32 cellular contexts compared by ENCODE assay signal in the genomic region with DNA sequence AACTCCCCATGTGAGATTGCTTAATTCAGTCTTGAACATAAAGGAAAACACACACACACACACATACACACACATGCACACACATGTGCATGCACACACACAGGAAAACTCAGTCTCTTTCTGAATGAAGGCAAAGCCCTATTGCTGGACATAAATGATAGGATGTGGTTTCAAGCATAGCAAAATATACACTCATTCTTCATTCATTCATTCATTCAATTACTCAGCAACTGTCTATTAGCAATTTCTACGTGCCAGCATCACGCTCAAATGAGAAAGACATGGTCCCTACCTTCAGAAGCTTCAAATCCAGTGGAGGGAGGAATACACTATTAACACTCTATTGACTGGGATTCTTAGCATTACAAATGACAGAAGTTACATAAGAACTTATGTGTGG. TPM values are rescaled to one million over a fixed set of nuclear protein-coding genes. Genes with fewer than 3 reads are reported as not detected.
DNase-seq lines count a peak whose midpoint lies in the region; ATAC-seq, FAIRE-seq and TF ChIP-seq lines count a peak whose summit lies in the region.
"Had no signal": no experiment of that assay in that cellular context is flagged by ENCODE, and none has a peak within 500 bp of the region (broad histone marks: within the 10 kb centered on the region; RNA-seq: fewer than 3 reads in every experiment).

No MANE protein-coding gene starts in this region.

- peak; percentile 77 for FAIRE-seq in GM12892 (lab: Jason Lieb, UNC)
- peak; percentile 77 for FAIRE-seq in urothelium cell line (lab: Jason Lieb, UNC)
- FAIRE-seq: frontal cortex, keratinocyte had no signal

- TF ChIP-seq CTCF in astrocyte of the spinal cord (IDR thresholded peaks at IDR 0.05; ENCODE audit: low read depth, low read length) = no peak

- H3K9me3 Mint-ChIP-seq in activated naive CD8-positive, alpha-beta T cell treated with anti-CD3 and anti-CD28 coated beads for 36 hours = no peaks in the 10 kb centered on the region
- H3K9me3 Mint-ChIP-seq: activated CD4-positive, alpha-beta T cell treated with anti-CD3 and anti-CD28 coated beads, Interleukin-2, amount 10 ng/mL, durations not matched to agents 7 days and 5 days; endodermal cell; H9; stimulated activated naive CD8-positive, alpha-beta T cell treated with anti-CD3 and anti-CD28 coated beads, Interleukin-15, amount 100 ng/mL, for 72 hours; WTC11 had no signal

- no peak overlapping the region for H3K4me3 Mint-ChIP-seq in activated naive CD8-positive, alpha-beta T cell treated with anti-CD3 and anti-CD28 coated beads for 36 hours
- H3K4me3 Mint-ChIP-seq: activated CD4-positive, alpha-beta T cell treated with anti-CD3 and anti-CD28 coated beads, Interleukin-2, amount 10 ng/mL, durations not matched to agents 7 days and 5 days; central memory CD8-positive, alpha-beta T cell; endodermal cell; H9; stimulated activated naive CD8-positive, alpha-beta T cell treated with anti-CD3 and anti-CD28 coated beads, Interleukin-15, amount 100 ng/mL, for 72 hours; WTC11 had no signal

- no peak overlapping the region for H3K4me3 ChIP-seq in astrocyte of the spinal cord (ENCODE audit: low read depth, low read length)
- H3K4me3 ChIP-seq: heart right ventricle, Peyer's patch, right lobe of liver, spleen, uterus had no signal

- H3K27me3 Mint-ChIP-seq in activated naive CD8-positive, alpha-beta T cell treated with anti-CD3 and anti-CD28 coated beads for 36 hours = peaks cover 9% of the 10 kb centered on the region
- H3K27me3 Mint-ChIP-seq: central memory CD8-positive, alpha-beta T cell; naive B cell; stimulated activated naive CD8-positive, alpha-beta T cell treated with anti-CD3 and anti-CD28 coated beads, Interleukin-15, amount 100 ng/mL, for 72 hours had no signal

- H3K36me3 Mint-ChIP-seq in activated naive CD8-positive, alpha-beta T cell treated with anti-CD3 and anti-CD28 coated beads for 36 hours = no peaks in the 10 kb centered on the region
- H3K36me3 Mint-ChIP-seq: naive B cell, WTC11 had no signal

- no peak for TF ChIP-seq POLR2A in GM12892 (IDR thresholded peaks at IDR 0.05; ENCODE audit: low read depth, low read length)

- no peak overlapping the region for H3K27ac Mint-ChIP-seq in activated naive CD8-positive, alpha-beta T cell treated with anti-CD3 and anti-CD28 coated beads for 36 hours
- H3K27ac Mint-ChIP-seq: activated CD4-positive, alpha-beta T cell treated with anti-CD3 and anti-CD28 coated beads, Interleukin-2, amount 10 ng/mL, durations not matched to agents 7 days and 5 days; endodermal cell; H9; stimulated activated naive CD8-positive, alpha-beta T cell treated with anti-CD3 and anti-CD28 coated beads, Interleukin-15, amount 100 ng/mL, for 72 hours; WTC11 had no signal

- no peak for DNase-seq in GM12892 (ENCODE audit: insufficient read length)
- peak; percentile 16 for DNase-seq in astrocyte of the spinal cord (ENCODE audit: low read depth, low spot score)
- DNase-seq in urothelium cell line (ENCODE audit: low spot score) = no peak
- no peak for DNase-seq in activated naive CD8-positive, alpha-beta T cell treated with anti-CD3 and anti-CD28 coated beads for 36 hours
- no peak for DNase-seq in activated naive CD4-positive, alpha-beta T cell treated with Interleukin-2 at 50 U/mL for 16 hours
- DNase-seq: activated CD4-positive, alpha-beta T cell treated with anti-CD3 and anti-CD28 coated beads, Interleukin-2, amount 10 ng/mL, durations not matched to agents 7 days and 5 days; activated effector memory CD4-positive, alpha-beta T cell treated with Interleukin-2 at 50 U/mL for 16 hours; activated T-cell treated with anti-CD3 and anti-CD28 coated beads, Interleukin-2, amount 50 U/mL, for 1 hour; endodermal cell; H9; heart right ventricle; midbrain; naive B cell; NCI-H1436 treated with DMSO at 0.1 percent for 48 hours; NCI-H2107; NCI-H345; NCI-H748 treated with DMSO at 0.1 percent for 48 hours; Peyer's patch; right lobe of liver; spleen; stimulated activated CD4-positive, alpha-beta T cell treated with anti-CD3 and anti-CD28 coated beads, Interleukin-2, amount 100 ng/mL, for 24 hours; stimulated activated CD8-positive, alpha-beta memory T cell treated with anti-CD3 and anti-CD28 coated beads, Interleukin-4, amount 100 ng/mL, for 48 hours; stimulated activated naive CD8-positive, alpha-beta T cell treated with anti-CD3 and anti-CD28 coated beads, Interleukin-15, amount 100 ng/mL, for 72 hours; T1000; uterus had no signal

- peaks cover 5% of the 10 kb centered on the region for H3K4me1 Mint-ChIP-seq in activated naive CD8-positive, alpha-beta T cell treated with anti-CD3 and anti-CD28 coated beads for 36 hours
- H3K4me1 Mint-ChIP-seq: activated CD4-positive, alpha-beta T cell treated with anti-CD3 and anti-CD28 coated beads, Interleukin-2, amount 10 ng/mL, durations not matched to agents 7 days and 5 days; central memory CD8-positive, alpha-beta T cell; H9 had no signal

- ATAC-seq in HG03159 (IDR thresholded peaks at IDR 0.05; ENCODE audit: unreplicated experiment) (peak; percentile 0), GM18867 (IDR thresholded peaks at IDR 0.05; ENCODE audit: unreplicated experiment) (no peak)
- ATAC-seq: heart right ventricle; right lobe of liver; stimulated activated naive CD8-positive, alpha-beta T cell treated with anti-CD3 and anti-CD28 coated beads, Interleukin-15, amount 100 ng/mL, for 72 hours; WTC11 had no signal

- in situ Hi-C loops in astrocyte of the spinal cord (cut with HindIII; ENCODE audit: low sequenced_read_pairs) = no loop called here

RNA-seq across cellular contexts. Expression of gene UBE2E2, which starts 41.8 kb away (rescaled TPM):
- polyA plus RNA-seq in GM12892 (2012; ENCODE audit: missing spikeins) = 34.3 TPM
- total RNA-seq in activated naive CD8-positive, alpha-beta T cell treated with anti-CD3 and anti-CD28 coated beads for 36 hours = 10 to 100 TPM; 13.2 to 18.1 TPM
- total RNA-seq: G401 had no signal
